ENCODE assay signal across 24 cellular contexts in the genomic region with DNA sequence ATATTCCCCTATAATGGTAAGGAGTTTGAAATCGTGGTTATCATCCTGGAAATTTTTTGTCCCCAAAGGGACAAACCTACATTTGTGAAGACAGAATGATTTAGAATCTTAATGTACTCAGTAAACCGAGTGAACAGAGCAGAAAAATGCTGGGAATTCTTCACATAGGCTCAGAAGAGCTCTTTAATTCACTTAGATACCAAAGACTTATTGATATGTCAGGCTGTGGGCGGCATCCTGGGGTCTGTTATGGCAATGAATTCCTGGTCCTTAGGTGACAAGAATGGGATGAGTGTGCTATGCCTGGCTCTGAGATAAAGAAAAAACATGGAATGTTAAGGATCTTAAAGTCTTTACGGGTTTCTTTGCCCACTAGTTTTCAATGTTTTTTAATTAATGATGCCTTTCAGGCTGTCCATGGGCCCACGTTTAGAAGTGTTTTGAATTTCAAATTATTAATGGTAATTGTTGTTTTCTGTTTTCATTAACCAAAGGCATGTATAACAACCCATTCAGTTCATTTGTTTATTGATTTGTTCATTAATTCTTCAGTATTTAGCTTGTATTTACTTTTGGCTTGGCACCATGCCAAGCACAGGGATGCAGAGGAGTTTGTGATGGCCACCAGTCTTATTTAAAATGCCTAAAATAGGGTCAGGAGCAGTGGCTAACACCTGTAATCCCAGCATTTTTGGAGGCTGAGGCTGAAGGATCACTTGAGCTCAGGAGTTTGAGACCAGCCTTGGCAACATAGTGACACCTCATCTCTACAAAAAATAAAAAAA.
DNase-seq lines count a peak whose midpoint lies in the region; ATAC-seq and TF ChIP-seq lines count a peak whose summit lies in the region.
"Had no signal": no experiment of that assay in that cellular context is flagged by ENCODE, and none has a peak within 500 bp of the region (broad histone marks: within the 10 kb centered on the region; RNA-seq: fewer than 3 reads in every experiment).

No MANE protein-coding gene starts in this region.

- no peaks in the 10 kb centered on the region for H3K79me1 ChIP-seq in neuronal stem cell (ENCODE audit: low read depth, low read length)

- no peaks in the 10 kb centered on the region for H3F3A ChIP-seq in SK-N-SH (replicated peaks; ENCODE audit: insufficient read depth)

- no peak overlapping the region for H4K91ac ChIP-seq in neuronal stem cell (ENCODE audit: low read depth, low read length, poor library complexity)

- CTCF ChIA-PET in SK-N-SH (lab: Yijun Ruan, JAX): interaction anchor here (1.4 kb wide), 1 partner anchor 9 kb away, joined by 3 read pairs; no protein-coding TSS in a partner anchor
- CTCF ChIA-PET in Panc1 (lab: Charles Lee): interaction anchor here (0.6 kb wide), 1 partner anchor 289 kb away, joined by 3 read pairs; no protein-coding TSS in a partner anchor

- 68% methylated on average over 5 of the region's 5 CpGs for WGBS in SK-N-SH (ENCODE audit: low lambda C conversion rate)
- 72 to 77% methylated on average over 5 of the region's 5 CpGs for WGBS in ectodermal cell, 2 experiments
- no CpG with 5 or more reads among the region's 5 CpGs for WGBS in neuronal stem cell (ENCODE audit: extremely low coverage in 2 of 2, insufficient read length in 2 of 2, insufficient replicate concordance in 1 of 2), 2 donors

- no peak for TF ChIP-seq EP300 in SK-N-SH (IDR thresholded peaks at IDR 0.05; ENCODE audit: borderline replicate concordance in 1 of 2, low read depth in 1 of 2, low read length in 1 of 2)

- in situ Hi-C loops in Panc1 (cut with HindIII; ENCODE audit: low pct_unique_long_range_greater_than_20kb, low sequenced_read_pairs): no loop called here

- H3K4me2 ChIP-seq in SK-N-SH (no peak overlapping the region), neuronal stem cell (ENCODE audit: insufficient read depth, low read length, poor library complexity, severe bottlenecking) (no peak overlapping the region)

- H4K20me1 ChIP-seq in SK-N-SH (ENCODE audit: insufficient read depth): no peaks in the 10 kb centered on the region

- H3K4ac ChIP-seq in neuronal stem cell (ENCODE audit: low read length): no peak overlapping the region

- no peak overlapping the region for H2AK5ac ChIP-seq in neuronal stem cell (ENCODE audit: low read depth, low read length)

- DNase-seq in SK-N-SH: no peak
- no peak for DNase-seq in Panc1 (ENCODE audit: low read depth, low spot score)
- DNase-seq in neuronal stem cell (ENCODE audit: low spot score): no peak
- DNase-seq: 8988T; ACHN; BE2C; Calu3; CD8-positive, alpha-beta memory T cell; DMS79 treated with DMSO at 0.1 percent for 48 hours; GF-D8; HFFc6; MV-4-11; NCI-H1105; NCI-H1436 treated with DMSO at 0.1 percent for 48 hours; NCI-H187 treated with DMSO at 0.1 percent for 48 hours; NCI-H2171 treated with DMSO at 0.1 percent for 48 hours; NCI-H526; SHP77 had no signal

- TF ChIP-seq CTCF in SK-N-SH (IDR thresholded peaks at IDR 0.05) (no peak), Panc1 (IDR thresholded peaks at IDR 0.05) (no peak)

- no peak overlapping the region for H2BK5ac ChIP-seq in neuronal stem cell (ENCODE audit: low read length)

- ATAC-seq in SK-N-SH treated with all-trans-retinoic acid at 6 μM for 48 hours (peak; percentile 11; the same call in 1 of the 3 replicates), Panc1 (no peak), GM21619 (IDR thresholded peaks at IDR 0.05; ENCODE audit: unreplicated experiment) (no peak), HG03432 (IDR thresholded peaks at IDR 0.05; ENCODE audit: unreplicated experiment) (no peak), HG03439 (IDR thresholded peaks at IDR 0.05; ENCODE audit: unreplicated experiment) (no peak)

- H3K23ac ChIP-seq in neuronal stem cell (ENCODE audit: low read depth, low read length, poor library complexity): no peak overlapping the region

- no peak overlapping the region for H3K18ac ChIP-seq in neuronal stem cell (ENCODE audit: low read length)

- H3K79me2 ChIP-seq in SK-N-SH (ENCODE audit: insufficient read depth): no peaks in the 10 kb centered on the region

- H3K9ac ChIP-seq in SK-N-SH: no peak overlapping the region
- H3K9ac ChIP-seq in neuronal stem cell (ENCODE audit: low read depth, low read length, poor library complexity): no peak overlapping the region

- H3K4me1 ChIP-seq in SK-N-SH (ENCODE audit: control insufficient read depth in 1 of 2, insufficient read depth in 2 of 2, low read depth in 1 of 2, low read length in 1 of 2): peaks cover 0 to 12% of the 10 kb centered on the region in 2 experiments; a peak in 2 of 4 replicates
- H3K4me1 ChIP-seq in Panc1 (ENCODE audit: control insufficient read depth, insufficient read depth, low read length): peaks cover 4% of the 10 kb centered on the region; the same call in 1 of the 2 replicates
- peaks cover 88% of the 10 kb centered on the region for H3K4me1 ChIP-seq in ectodermal cell (ENCODE audit: control insufficient read depth, insufficient read depth, low read length)
- H3K4me1 ChIP-seq in neuronal stem cell (ENCODE audit: control insufficient read depth in 2 of 2, insufficient read depth in 1 of 2, low read depth in 1 of 2, low read length in 2 of 2): peaks cover 11 to 20% of the 10 kb centered on the region in 2 donors
- H3K4me1 ChIP-seq: BE2C had no signal

- H3K14ac ChIP-seq in neuronal stem cell (ENCODE audit: low read length): no peak overlapping the region

- H3K9me2 ChIP-seq in SK-N-SH: no peaks in the 10 kb centered on the region

- H3K27me3 ChIP-seq in SK-N-SH (ENCODE audit: insufficient read depth) (no peaks in the 10 kb centered on the region), Panc1 (ENCODE audit: control insufficient read depth, insufficient read depth, low read length) (no peaks in the 10 kb centered on the region), ectodermal cell (ENCODE audit: control insufficient read depth, insufficient read depth, low read length, poor library complexity, severe bottlenecking) (no peaks in the 10 kb centered on the region), neuronal stem cell (ENCODE audit: control insufficient read depth in 3 of 3, insufficient read depth in 3 of 3, low read depth in 1 of 3, low read length in 3 of 3) (no peaks in the 10 kb centered on the region)
- H3K27me3 ChIP-seq: BE2C had no signal

- H2BK15ac ChIP-seq in neuronal stem cell (ENCODE audit: low read length): no peak overlapping the region

- H2AFZ ChIP-seq in SK-N-SH (ENCODE audit: low read depth) (no peak overlapping the region), neuronal stem cell (ENCODE audit: low read length) (peak overlapping the region; percentile 39)

- intact Hi-C loops in Panc1 (cut with micrococcal nuclease; ENCODE audit: unreplicated experiment): no loop called here

- H4K8ac ChIP-seq in neuronal stem cell (ENCODE audit: low read depth, low read length): no peak overlapping the region

- no peak overlapping the region for H2BK12ac ChIP-seq in neuronal stem cell (ENCODE audit: low read length)

- TF ChIP-seq RAD21 in SK-N-SH (IDR thresholded peaks at IDR 0.05; ENCODE audit: low read length): no peak

- H2BK120ac ChIP-seq in neuronal stem cell (ENCODE audit: low read depth, low read length): no peak overlapping the region

- H3K27ac ChIP-seq in SK-N-SH (ENCODE audit: low read depth in 2 of 2, low read length in 1 of 2): no peak overlapping the region
- H3K27ac ChIP-seq in Panc1 (ENCODE audit: low read length): peak overlapping the region; percentile 14; the same call in 1 of the 2 replicates
- peak overlapping the region; percentile 65 for H3K27ac ChIP-seq in ectodermal cell (ENCODE audit: insufficient read depth, low read depth, low read length, poor library complexity, severe bottlenecking)
- no peak overlapping the region for H3K27ac ChIP-seq in neuronal stem cell (replicated peaks; ENCODE audit: low read length)
- H3K27ac ChIP-seq: RWPE1 had no signal

- no peaks in the 10 kb centered on the region for H3K9me3 ChIP-seq in SK-N-SH
- no peaks in the 10 kb centered on the region for H3K9me3 ChIP-seq in Panc1 (ENCODE audit: control insufficient read depth, insufficient read depth, low read depth, low read length)
- no peaks in the 10 kb centered on the region for H3K9me3 ChIP-seq in ectodermal cell (ENCODE audit: control insufficient read depth, low read length)
- H3K9me3 ChIP-seq in neuronal stem cell (replicated peaks in 1 of 2; ENCODE audit: control insufficient read depth in 2 of 2, insufficient read depth in 1 of 2, low read depth in 1 of 2, low read length in 2 of 2): no peaks in the 10 kb centered on the region
- H3K9me3 ChIP-seq: BE2C had no signal

- H3K36me3 ChIP-seq in SK-N-SH (replicated peaks in 1 of 2; ENCODE audit: control insufficient read depth in 1 of 2, insufficient read depth in 2 of 2, low read length in 1 of 2): no peaks in the 10 kb centered on the region
- no peaks in the 10 kb centered on the region for H3K36me3 ChIP-seq in Panc1 (ENCODE audit: control insufficient read depth, insufficient read depth, low read length)
- H3K36me3 ChIP-seq in ectodermal cell (ENCODE audit: control insufficient read depth, insufficient read depth, low read length): no peaks in the 10 kb centered on the region
- H3K36me3 ChIP-seq in neuronal stem cell (replicated peaks in 1 of 2; ENCODE audit: control insufficient read depth in 2 of 2, insufficient read depth in 2 of 2, low read length in 2 of 2): no peaks in the 10 kb centered on the region
- H3K36me3 ChIP-seq: BE2C had no signal

- H3K4me3 ChIP-seq in SK-N-SH (ENCODE audit: low read depth in 2 of 2, low read length in 1 of 2) (no peak overlapping the region), Panc1 (ENCODE audit: low read depth in 2 of 2, low read length in 2 of 2) (no peak overlapping the region), ectodermal cell (ENCODE audit: insufficient read depth, low read depth, low read length) (no peak overlapping the region), neuronal stem cell (ENCODE audit: low read length in 2 of 2) (no peak overlapping the region)

- no TSS peak for BruUV-seq in Panc1 (replicated peaks; lab: Mats Ljungman, UMichigan)

- POLR2A ChIA-PET in SK-N-SH (lab: Yijun Ruan, JAX): no interaction called here
- POLR2A ChIA-PET in Panc1 (lab: Charles Lee): interaction anchor here (0.6 kb wide), 1 partner anchor 48 kb away, joined by 3 read pairs; no protein-coding TSS in a partner anchor

TF ChIP-seq in SK-N-SH, 30 proteins besides CTCF, POLR2A, EP300 and RAD21 (continues in another document):
- TF ChIP-seq GABPA (IDR thresholded peaks at IDR 0.05; ENCODE audit: low read depth) (no peak), FOXM1 (IDR thresholded peaks at IDR 0.05; ENCODE audit: low read depth) (no peak), POLR2AphosphoS5 (IDR thresholded peaks at IDR 0.05; ENCODE audit: low read depth, low read length) (no peak), RCOR1 (IDR thresholded peaks at IDR 0.05; ENCODE audit: low read length) (no peak), MEF2A (IDR thresholded peaks at IDR 0.05; ENCODE audit: borderline replicate concordance, low read depth) (no peak)
- TF ChIP-seq, protein P1, sequence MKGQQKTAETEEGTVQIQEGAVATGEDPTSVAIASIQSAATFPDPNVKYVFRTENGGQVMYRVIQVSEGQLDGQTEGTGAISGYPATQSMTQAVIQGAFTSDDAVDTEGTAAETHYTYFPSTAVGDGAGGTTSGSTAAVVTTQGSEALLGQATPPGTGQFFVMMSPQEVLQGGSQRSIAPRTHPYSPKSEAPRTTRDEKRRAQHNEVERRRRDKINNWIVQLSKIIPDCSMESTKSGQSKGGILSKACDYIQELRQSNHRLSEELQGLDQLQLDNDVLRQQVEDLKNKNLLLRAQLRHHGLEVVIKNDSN (IDR thresholded peaks at IDR 0.05; ENCODE audit: borderline replicate concordance, low read depth): no peak

Comparison
In these comparisons a context has a peak if more than half of its experiments do, and no peak if none do; other contexts are left out.
1. H3K27ac ChIP-seq: peak in Panc1 (single experiment) and ectodermal cell (single experiment); none in SK-N-SH (0 of 2) and neuronal stem cell (single experiment).